Comparison of ENCODE assay signal across 8 cellular contexts in the genomic region with DNA sequence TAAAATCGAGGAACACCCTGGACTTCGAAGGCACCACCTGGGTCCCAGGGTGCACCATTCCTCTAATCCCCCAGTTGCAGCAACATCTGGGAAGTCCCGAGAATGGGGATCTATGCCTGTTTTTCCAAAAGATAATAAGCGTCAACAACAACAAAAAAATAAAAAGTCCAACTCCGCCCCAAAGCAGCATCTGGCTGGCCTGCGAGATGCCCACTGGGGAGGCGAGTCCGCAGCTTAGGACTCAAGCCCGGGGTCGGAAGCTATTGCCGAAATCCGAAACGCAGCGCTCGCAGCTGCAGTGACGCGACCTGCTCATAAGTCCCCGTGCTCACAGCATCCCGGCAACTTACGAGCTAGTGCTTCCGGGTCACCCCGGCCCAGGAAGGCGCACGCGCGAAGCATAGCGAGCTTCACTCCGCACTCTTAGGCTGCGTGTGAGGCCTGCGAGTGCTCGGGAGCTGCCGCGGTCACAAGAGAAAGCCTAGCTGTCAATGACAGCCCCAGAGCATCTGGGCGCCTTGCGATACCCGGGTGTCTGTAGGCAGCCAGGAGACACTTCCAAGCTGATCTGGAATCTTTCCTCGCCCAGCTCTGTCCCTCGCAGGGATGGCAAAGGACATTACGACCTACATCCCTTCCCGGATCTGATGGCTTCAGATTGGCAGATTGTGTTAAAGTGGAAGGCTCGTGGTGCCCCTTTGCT. TPM values are rescaled to one million over a fixed set of nuclear protein-coding genes. Genes with fewer than 3 reads are reported as not detected.
DNase-seq lines count a peak whose midpoint lies in the region; ATAC-seq lines count a peak whose summit lies in the region.

No MANE protein-coding gene starts in this region.

- CTCF ChIA-PET in activated CD4-positive, alpha-beta T cell treated with anti-CD3 and anti-CD28 coated beads, Interleukin-2, amount 10 ng/mL, durations not matched to agents 7 days and 5 days (lab: Charles Lee) = interaction anchor here (0.8 to 1.2 kb wide), 2 partner anchors 9 to 19 kb away, joined by 4 to 6 read pairs; a partner anchor contains a TSS

- peak overlapping the region; percentile 75 to 92 (median 86) for H3K9ac ChIP-seq in BLaER1 treated with 17β-estradiol and CSF1 and Interleukin-3, amounts not matched to agents 10 nM and 100 nM

- H3K4me3 Mint-ChIP-seq in activated CD4-positive, alpha-beta T cell treated with anti-CD3 and anti-CD28 coated beads, Interleukin-2, amount 10 ng/mL, durations not matched to agents 7 days and 5 days = peak overlapping the region; percentile 87

- H4K20me1 ChIP-seq in BLaER1 treated with 17β-estradiol and CSF1 and Interleukin-3, amounts not matched to agents 10 nM and 100 nM = no peaks in the 10 kb centered on the region

- H3K9me3 ChIP-seq in BLaER1 treated with 17β-estradiol and CSF1 and Interleukin-3, amounts not matched to agents 10 nM and 100 nM (replicated peaks in 1 of 11) = peaks cover 0 to 9% (median 0%) of the 10 kb centered on the region in 11 experiments; a peak in 4 of 22 replicates

- no peaks in the 10 kb centered on the region for H3K27me3 Mint-ChIP-seq in activated CD4-positive, alpha-beta T cell treated with anti-CD3 and anti-CD28 coated beads, Interleukin-2, amount 10 ng/mL, durations not matched to agents 7 days and 5 days

- H3K4me1 Mint-ChIP-seq in activated CD4-positive, alpha-beta T cell treated with anti-CD3 and anti-CD28 coated beads, Interleukin-2, amount 10 ng/mL, durations not matched to agents 7 days and 5 days = peaks cover 22% of the 10 kb centered on the region

- no peaks in the 10 kb centered on the region for H3K9me3 Mint-ChIP-seq in activated CD4-positive, alpha-beta T cell treated with anti-CD3 and anti-CD28 coated beads, Interleukin-2, amount 10 ng/mL, durations not matched to agents 7 days and 5 days

- DNase-seq in NCI-H526 treated with DMSO at 0.1 percent for 48 hours (lab: John Stamatoyannopoulos, UW) (peak; percentile 73), cortex of kidney (lab: John Stamatoyannopoulos, UW) (peak; percentile 32), left kidney (ENCODE audit: low read depth, low spot score) (peak; percentile 99)
- DNase-seq in activated CD4-positive, alpha-beta T cell treated with anti-CD3 and anti-CD28 coated beads, Interleukin-2, amount 10 ng/mL, durations not matched to agents 7 days and 5 days = peak; percentile 95
- peak; percentile 95 for DNase-seq in stimulated activated CD4-positive, alpha-beta T cell treated with anti-CD3 and anti-CD28 coated beads, Interleukin-1b, Interleukin-23, amount 100 ng/mL, for 48 hours

- peak overlapping the region; percentile 77 to 97 (median 89) for H3K4me2 ChIP-seq in BLaER1 treated with 17β-estradiol and CSF1 and Interleukin-3, amounts not matched to agents 10 nM and 100 nM

- ATAC-seq in GM19328 (IDR thresholded peaks at IDR 0.05; ENCODE audit: unreplicated experiment) (peak; percentile 99), HG03469 (IDR thresholded peaks at IDR 0.05; ENCODE audit: unreplicated experiment) (peak; percentile 99)

- H3K36me3 Mint-ChIP-seq in activated CD4-positive, alpha-beta T cell treated with anti-CD3 and anti-CD28 coated beads, Interleukin-2, amount 10 ng/mL, durations not matched to agents 7 days and 5 days (ENCODE audit: low read depth) = peaks cover 8% of the 10 kb centered on the region

- peaks cover 0 to 13% (median 4%) of the 10 kb centered on the region in 11 experiments; a peak in 10 of 22 replicates for H3K36me3 ChIP-seq in BLaER1 treated with 17β-estradiol and CSF1 and Interleukin-3, amounts not matched to agents 10 nM and 100 nM

- H3K27ac Mint-ChIP-seq in activated CD4-positive, alpha-beta T cell treated with anti-CD3 and anti-CD28 coated beads, Interleukin-2, amount 10 ng/mL, durations not matched to agents 7 days and 5 days = peak overlapping the region; percentile 98

- H3K4me3 ChIP-seq in BLaER1 treated with 17β-estradiol and CSF1 and Interleukin-3, amounts not matched to agents 10 nM and 100 nM = peak overlapping the region; percentile 50 to 74 (median 62)

- H3K27me3 ChIP-seq in BLaER1 treated with 17β-estradiol and CSF1 and Interleukin-3, amounts not matched to agents 10 nM and 100 nM = no peaks in the 10 kb centered on the region

- peaks cover 3 to 12% (median 10%) of the 10 kb centered on the region in 10 experiments; a peak in 18 of 20 replicates for H3K4me1 ChIP-seq in BLaER1 treated with 17β-estradiol and CSF1 and Interleukin-3, amounts not matched to agents 10 nM and 100 nM

- H3K27ac ChIP-seq in BLaER1 treated with 17β-estradiol and CSF1 and Interleukin-3, amounts not matched to agents 10 nM and 100 nM = peak overlapping the region; percentile 79 to 94 (median 87)

- POLR2A ChIA-PET in activated CD4-positive, alpha-beta T cell treated with anti-CD3 and anti-CD28 coated beads, Interleukin-2, amount 10 ng/mL, durations not matched to agents 7 days and 5 days (lab: Charles Lee) = interaction anchor here (0.5 to 1.2 kb wide), 8 partner anchors 10 to 168 kb away, joined by 3 to 15 read pairs (median 4); a partner anchor contains a TSS

RNA-seq across cellular contexts. Expression of a gene that starts 9.9 kb away (rescaled TPM):
- total RNA-seq in activated CD4-positive, alpha-beta T cell treated with anti-CD3 and anti-CD28 coated beads, Interleukin-2, amount 10 ng/mL, durations not matched to agents 7 days and 5 days = 10 to 100 TPM; 25.7 to 27.4 TPM

RNA-seq across cellular contexts. Expression of a gene that starts 16.6 kb away (rescaled TPM):
- 10 to 100 TPM; 10.8 to 11.5 TPM for total RNA-seq in activated CD4-positive, alpha-beta T cell treated with anti-CD3 and anti-CD28 coated beads, Interleukin-2, amount 10 ng/mL, durations not matched to agents 7 days and 5 days

RNA-seq across cellular contexts. Expression of a gene that starts 21.9 kb away (rescaled TPM):
- 10 to 100 TPM; 36.0 to 39.9 TPM for total RNA-seq in activated CD4-positive, alpha-beta T cell treated with anti-CD3 and anti-CD28 coated beads, Interleukin-2, amount 10 ng/mL, durations not matched to agents 7 days and 5 days

Comparison
In these comparisons a context has a peak if more than half of its experiments do, and no peak if none do; other contexts are left out.
1. Peak in every context shown above with its lines: DNase-seq, ATAC-seq, H3K4me3 ChIP-seq and H3K27ac ChIP-seq.
2. DNase-seq: peak in every context shown above with its lines; median percentile 99 in left kidney; 95 in activated CD4-positive, alpha-beta T cell treated with anti-CD3 and anti-CD28 coated beads, Interleukin-2, amount 10 ng/mL, durations not matched to agents 7 days and 5 days; 95 in stimulated activated CD4-positive, alpha-beta T cell treated with anti-CD3 and anti-CD28 coated beads, Interleukin-1b, Interleukin-23, amount 100 ng/mL, for 48 hours; 73 in NCI-H526 treated with DMSO at 0.1 percent for 48 hours; 32 in cortex of kidney.